8 cellular contexts compared by ENCODE assay signal in the genomic region with DNA sequence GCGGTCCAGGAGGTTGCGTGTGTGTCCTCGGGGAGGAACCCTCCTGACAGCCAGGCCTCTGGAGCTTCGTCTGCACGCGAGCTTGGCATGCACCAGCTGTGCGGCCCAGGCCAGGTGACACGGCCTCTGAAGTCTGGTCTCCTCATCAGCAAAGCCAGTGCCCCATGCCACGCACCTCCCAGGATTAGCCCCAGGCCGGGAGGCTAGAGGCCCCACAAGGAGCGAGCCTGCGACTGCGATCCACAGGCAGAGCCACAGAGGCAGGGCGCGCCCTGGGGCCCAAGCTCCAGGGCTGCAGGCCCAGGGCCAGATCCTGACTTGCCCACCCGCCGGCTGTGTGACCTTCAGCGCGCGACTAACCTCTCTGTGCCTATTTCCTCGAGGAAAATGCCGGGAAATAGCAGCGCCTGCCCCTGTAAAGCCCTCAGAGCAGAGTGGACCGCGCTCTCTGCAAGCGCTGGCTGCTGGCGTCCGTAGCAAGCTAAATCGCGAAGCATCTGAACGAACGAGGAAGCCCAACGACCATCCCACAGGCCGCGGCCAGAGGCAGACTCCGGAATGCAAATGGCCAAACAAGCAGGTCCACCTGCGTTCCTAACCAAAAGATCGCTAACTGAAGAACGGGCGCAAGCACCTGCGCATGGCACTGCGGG. TPM values are rescaled to one million over a fixed set of nuclear protein-coding genes. Genes with fewer than 3 reads are reported as not detected.
DNase-seq lines count a peak whose midpoint lies in the region; ATAC-seq and TF ChIP-seq lines count a peak whose summit lies in the region.

No MANE protein-coding gene starts in this region.

- intact Hi-C loops in right cardiac atrium (cut with DNase I), result no loop called here

- H3K4me3 ChIP-seq in right cardiac atrium (ENCODE audit: low read length) (peak overlapping the region; percentile 87), skin epidermis (peak overlapping the region; percentile 37 to 60 (median 52))

- POLR2A ChIA-PET in WTC11 (lab: Charles Lee), result interaction anchor here (1.7 kb wide), 1 partner anchor 53 kb away, joined by 10 read pairs; the partner anchor contains the start of gene BRF1

- CTCF ChIA-PET in WTC11 (lab: Charles Lee), result interaction anchor here (0.6 to 3.6 kb wide), 18 partner anchors 14 to 281 kb away, joined by 3 to 11 read pairs (median 4); partner anchors contain the start of genes BRF1, CRIP1, JAG2 and NUDT14

- H3K9me3 ChIP-seq in right cardiac atrium (ENCODE audit: control insufficient read depth, low read length), result no peaks in the 10 kb centered on the region

- WGBS in right cardiac atrium, result 36% methylated on average over 42 of the region's 42 CpGs

- no peaks in the 10 kb centered on the region for H3K9me3 Mint-ChIP-seq in WTC11

- peak overlapping the region; percentile 72; the same call in 1 of the 2 replicates for H3K27ac Mint-ChIP-seq in WTC11

- DNase-seq in NCI-H146 (lab: John Stamatoyannopoulos, UW), result peak; percentile 39
- no peak for DNase-seq in NCI-H146 treated with DMSO at 0.1 percent for 48 hours (lab: John Stamatoyannopoulos, UW; ENCODE audit: unreplicated experiment)
- DNase-seq in WTC11 (ENCODE audit: low spot score), result no peak
- peak in 2 of 3 donors; percentile 63 to 69 for DNase-seq in right cardiac atrium
- DNase-seq in COR-L47 (lab: John Stamatoyannopoulos, UW), result no peak
- DNase-seq in NCI-H748 (lab: John Stamatoyannopoulos, UW; ENCODE audit: unreplicated experiment), result no peak
- no peak for DNase-seq in OCI-M2 (lab: John Stamatoyannopoulos, UW; ENCODE audit: unreplicated experiment)

- peaks cover 2% of the 10 kb centered on the region for H3K4me1 ChIP-seq in right cardiac atrium (ENCODE audit: control insufficient read depth, insufficient read depth, low read length)

- TF ChIP-seq CTCF in WTC11 (IDR thresholded peaks at IDR 0.05), result no peak

- peak overlapping the region; percentile 75 for H3K4me3 Mint-ChIP-seq in WTC11

- no peaks in the 10 kb centered on the region for H3K27me3 ChIP-seq in right cardiac atrium (ENCODE audit: control insufficient read depth, insufficient read depth)

- H3K27ac ChIP-seq in right cardiac atrium (ENCODE audit: low read length) (peak overlapping the region; percentile 34), skin epidermis (peak overlapping the region in 19 of 21 experiments; percentile 4 to 94 (median 70))

- H3K27me3 Mint-ChIP-seq in WTC11 (ENCODE audit: low read depth), result no peaks in the 10 kb centered on the region; the same call in 1 of the 2 replicates

- ATAC-seq in WTC11, result peak; percentile 5
- ATAC-seq in right cardiac atrium, result peak; percentile 3 to 12

- peaks cover 5% of the 10 kb centered on the region for H3K4me1 Mint-ChIP-seq in WTC11

- peaks cover 6% of the 10 kb centered on the region; the same call in 1 of the 2 replicates for H3K36me3 Mint-ChIP-seq in WTC11

TF ChIP-seq in WTC11, 78 proteins besides CTCF, POLR2A, EP300 and RAD21:
- TF ChIP-seq ZNF671 (CRISPR knock-in tag; IDR thresholded peaks at IDR 0.05) (peak; percentile 50; the same call in 1 of the 2 replicates), ZNF263 (CRISPR knock-in tag; IDR thresholded peaks at IDR 0.05; ENCODE audit: low read depth) (no peak), ZNF138 (CRISPR knock-in tag; conservative IDR thresholded peaks at IDR 0.05) (0 out of 2 replicates have a peak, but pooled peaks have one; percentile 45), PRRX2 (CRISPR knock-in tag; IDR thresholded peaks at IDR 0.05) (0 out of 2 replicates have a peak, but pooled peaks have one; percentile 5), GTF2I (CRISPR knock-in tag; conservative IDR thresholded peaks at IDR 0.05) (peak; percentile 96)
- TF ChIP-seq, protein P1, sequence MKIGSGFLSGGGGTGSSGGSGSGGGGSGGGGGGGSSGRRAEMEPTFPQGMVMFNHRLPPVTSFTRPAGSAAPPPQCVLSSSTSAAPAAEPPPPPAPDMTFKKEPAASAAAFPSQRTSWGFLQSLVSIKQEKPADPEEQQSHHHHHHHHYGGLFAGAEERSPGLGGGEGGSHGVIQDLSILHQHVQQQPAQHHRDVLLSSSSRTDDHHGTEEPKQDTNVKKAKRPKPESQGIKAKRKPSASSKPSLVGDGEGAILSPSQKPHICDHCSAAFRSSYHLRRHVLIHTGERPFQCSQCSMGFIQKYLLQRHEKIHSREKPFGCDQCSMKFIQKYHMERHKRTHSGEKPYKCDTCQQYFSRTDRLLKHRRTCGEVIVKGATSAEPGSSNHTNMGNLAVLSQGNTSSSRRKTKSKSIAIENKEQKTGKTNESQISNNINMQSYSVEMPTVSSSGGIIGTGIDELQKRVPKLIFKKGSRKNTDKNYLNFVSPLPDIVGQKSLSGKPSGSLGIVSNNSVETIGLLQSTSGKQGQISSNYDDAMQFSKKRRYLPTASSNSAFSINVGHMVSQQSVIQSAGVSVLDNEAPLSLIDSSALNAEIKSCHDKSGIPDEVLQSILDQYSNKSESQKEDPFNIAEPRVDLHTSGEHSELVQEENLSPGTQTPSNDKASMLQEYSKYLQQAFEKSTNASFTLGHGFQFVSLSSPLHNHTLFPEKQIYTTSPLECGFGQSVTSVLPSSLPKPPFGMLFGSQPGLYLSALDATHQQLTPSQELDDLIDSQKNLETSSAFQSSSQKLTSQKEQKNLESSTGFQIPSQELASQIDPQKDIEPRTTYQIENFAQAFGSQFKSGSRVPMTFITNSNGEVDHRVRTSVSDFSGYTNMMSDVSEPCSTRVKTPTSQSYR (CRISPR knock-in tag; IDR thresholded peaks at IDR 0.05), result no peak

RNA-seq across cellular contexts. Expression of gene BTBD6, which starts 0.5 kb away (rescaled TPM):
- 7.8 to 10.0 TPM (median 8.3 TPM) in 3 replicates for total RNA-seq in WTC11 (2021)
- total RNA-seq in right cardiac atrium, result 10 to 100 TPM; 28.1 to 40.5 (median 35.8) TPM
- 42.2 TPM for polyA plus RNA-seq in right cardiac atrium

RNA-seq across cellular contexts. Expression of gene BRF1, which starts 53.0 kb away (rescaled TPM):
- total RNA-seq in WTC11 (2021) (23.9 to 26.5 TPM (median 26.4 TPM) in 3 replicates), right cardiac atrium (10 to 100 TPM; 18.1 to 21.1 (median 18.4) TPM)
- 17.9 TPM for polyA plus RNA-seq in right cardiac atrium

Comparison
In these comparisons a context has a peak if more than half of its experiments do, and no peak if none do; other contexts are left out.
1. DNase-seq: peak in NCI-H146 (single experiment) and right cardiac atrium (2 of 3); none in NCI-H146 treated with DMSO at 0.1 percent for 48 hours (single experiment), WTC11 (single experiment), COR-L47 (single experiment), NCI-H748 (single experiment) and OCI-M2 (single experiment).